In the genomic region with DNA sequence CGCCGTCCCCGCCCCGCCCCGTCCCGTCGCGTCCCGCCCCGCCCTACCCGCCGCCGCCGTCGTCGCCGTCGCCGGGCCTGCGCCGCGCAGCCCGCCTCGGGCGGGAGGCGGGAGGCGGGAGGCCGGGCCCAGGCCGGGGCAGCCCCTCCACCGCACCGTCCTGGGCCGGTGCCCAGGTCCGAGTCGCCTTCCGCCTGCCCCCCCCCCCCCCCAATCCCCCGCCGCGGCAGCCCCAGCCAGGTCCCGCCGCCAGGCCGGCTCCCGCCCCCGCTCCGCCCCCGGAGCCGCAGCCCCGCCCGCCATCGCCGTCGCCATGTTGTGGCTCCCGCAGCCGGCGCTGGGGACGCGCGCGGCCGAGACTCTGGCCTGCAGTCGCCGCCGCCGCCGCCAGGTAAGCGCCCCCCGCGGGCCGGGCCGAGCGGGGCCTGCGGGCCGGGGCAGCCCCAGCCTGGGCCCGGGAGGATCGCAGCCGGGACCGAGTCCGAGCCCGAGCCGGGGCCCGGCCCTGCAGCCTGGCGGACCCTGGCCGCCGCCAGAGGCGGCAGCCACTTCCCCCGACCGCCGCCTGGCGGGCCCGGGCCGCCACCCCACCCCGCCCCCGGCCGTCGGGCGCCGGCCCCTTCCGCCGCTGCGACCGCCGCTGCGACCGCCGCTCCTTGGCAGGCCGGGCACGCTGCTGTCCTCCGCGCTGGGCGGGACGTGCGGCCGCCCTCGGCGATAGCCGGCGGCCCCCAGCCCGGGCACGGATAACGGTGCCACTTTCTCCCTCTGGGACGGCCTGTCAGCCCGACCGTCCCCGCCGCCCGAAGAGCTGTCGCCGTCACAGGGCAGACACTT, we compare ENCODE assay signal across 1 cellular context.
TF ChIP-seq lines count a peak whose summit lies in the region.

TSS of gene ZNF592 (plus strand) at position 319 of the 837 bp plus-strand sequence. CDS start 34,084 bp downstream, outside the sequence.

TF ChIP-seq in HepG2, 621 proteins besides CTCF, POLR2A, EP300 and RAD21 (continues in another document):
- peak; percentile 4 for TF ChIP-seq ZNF883 (CRISPR knock-in tag; IDR thresholded peaks at IDR 0.05; ENCODE audit: not compliant biosample characterization)
- TF ChIP-seq SRY (CRISPR knock-in tag; IDR thresholded peaks at IDR 0.05), result peak; percentile 38; the same call in 1 of the 2 replicates
- TF ChIP-seq, protein P1, sequence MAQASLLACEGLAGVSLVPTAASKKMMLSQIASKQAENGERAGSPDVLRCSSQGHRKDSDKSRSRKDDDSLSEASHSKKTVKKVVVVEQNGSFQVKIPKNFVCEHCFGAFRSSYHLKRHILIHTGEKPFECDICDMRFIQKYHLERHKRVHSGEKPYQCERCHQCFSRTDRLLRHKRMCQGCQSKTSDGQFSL (CRISPR knock-in tag; IDR thresholded peaks at IDR 0.05), result peak; percentile 58; the same call in 1 of the 2 replicates
- peak; percentile 12; the same call in 1 of the 2 replicates for TF ChIP-seq CCDC6 (CRISPR knock-in tag; IDR thresholded peaks at IDR 0.05)
- 0 out of 2 replicates have a peak, but pooled peaks have one; percentile 73 for TF ChIP-seq EEA1 (CRISPR knock-in tag; IDR thresholded peaks at IDR 0.05; ENCODE audit: borderline replicate concordance)
- no peak for TF ChIP-seq MAZ (IDR thresholded peaks at IDR 0.05; ENCODE audit: borderline replicate concordance, low read depth, low read length)
- TF ChIP-seq MAZ (CRISPR knock-in tag; IDR thresholded peaks at IDR 0.05; ENCODE audit: low read depth), result 0 out of 2 replicates have a peak, but pooled peaks have one; percentile 3
- TF ChIP-seq RBFOX2 (IDR thresholded peaks at IDR 0.05; ENCODE audit: low read depth, low read length), result peak; percentile 61
- no peak for TF ChIP-seq ZNF10 (CRISPR knock-in tag; IDR thresholded peaks at IDR 0.05; ENCODE audit: borderline replicate concordance, low read depth)
- 0 out of 2 replicates have a peak, but pooled peaks have one; percentile 4 for TF ChIP-seq BCL6 (CRISPR knock-in tag; IDR thresholded peaks at IDR 0.05)
- 0 out of 2 replicates have a peak, but pooled peaks have one; percentile 9 for TF ChIP-seq ZIK1 (CRISPR knock-in tag; IDR thresholded peaks at IDR 0.05; ENCODE audit: borderline replicate concordance, low read depth)
- TF ChIP-seq U2AF1 (optimal IDR thresholded peaks at IDR 0.05; ENCODE audit: low read depth, low read length), result no peak
- TF ChIP-seq, protein P2, sequence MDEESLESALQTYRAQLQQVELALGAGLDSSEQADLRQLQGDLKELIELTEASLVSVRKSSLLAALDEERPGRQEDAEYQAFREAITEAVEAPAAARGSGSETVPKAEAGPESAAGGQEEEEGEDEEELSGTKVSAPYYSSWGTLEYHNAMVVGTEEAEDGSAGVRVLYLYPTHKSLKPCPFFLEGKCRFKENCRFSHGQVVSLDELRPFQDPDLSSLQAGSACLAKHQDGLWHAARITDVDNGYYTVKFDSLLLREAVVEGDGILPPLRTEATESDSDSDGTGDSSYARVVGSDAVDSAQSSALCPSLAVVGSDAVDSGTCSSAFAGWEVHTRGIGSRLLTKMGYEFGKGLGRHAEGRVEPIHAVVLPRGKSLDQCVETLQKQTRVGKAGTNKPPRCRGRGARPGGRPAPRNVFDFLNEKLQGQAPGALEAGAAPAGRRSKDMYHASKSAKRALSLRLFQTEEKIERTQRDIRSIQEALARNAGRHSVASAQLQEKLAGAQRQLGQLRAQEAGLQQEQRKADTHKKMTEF (CRISPR knock-in tag; IDR thresholded peaks at IDR 0.05), result no peak
- TF ChIP-seq, protein P3, sequence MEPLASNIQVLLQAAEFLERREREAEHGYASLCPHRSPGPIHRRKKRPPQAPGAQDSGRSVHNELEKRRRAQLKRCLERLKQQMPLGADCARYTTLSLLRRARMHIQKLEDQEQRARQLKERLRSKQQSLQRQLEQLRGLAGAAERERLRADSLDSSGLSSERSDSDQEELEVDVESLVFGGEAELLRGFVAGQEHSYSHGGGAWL (CRISPR knock-in tag; IDR thresholded peaks at IDR 0.05), result 0 out of 2 replicates have a peak, but pooled peaks have one; percentile 6
- TF ChIP-seq, protein P4, sequence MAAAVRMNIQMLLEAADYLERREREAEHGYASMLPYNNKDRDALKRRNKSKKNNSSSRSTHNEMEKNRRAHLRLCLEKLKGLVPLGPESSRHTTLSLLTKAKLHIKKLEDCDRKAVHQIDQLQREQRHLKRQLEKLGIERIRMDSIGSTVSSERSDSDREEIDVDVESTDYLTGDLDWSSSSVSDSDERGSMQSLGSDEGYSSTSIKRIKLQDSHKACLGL (CRISPR knock-in tag; IDR thresholded peaks at IDR 0.05), result peak; percentile 3; the same call in 1 of the 2 replicates
- peak; percentile 14 for TF ChIP-seq XRCC5 (optimal IDR thresholded peaks at IDR 0.05; ENCODE audit: low read length)
- peak; percentile 15; the same call in 1 of the 2 replicates for TF ChIP-seq HOXA3 (CRISPR knock-in tag; IDR thresholded peaks at IDR 0.05)
- TF ChIP-seq, protein P5, sequence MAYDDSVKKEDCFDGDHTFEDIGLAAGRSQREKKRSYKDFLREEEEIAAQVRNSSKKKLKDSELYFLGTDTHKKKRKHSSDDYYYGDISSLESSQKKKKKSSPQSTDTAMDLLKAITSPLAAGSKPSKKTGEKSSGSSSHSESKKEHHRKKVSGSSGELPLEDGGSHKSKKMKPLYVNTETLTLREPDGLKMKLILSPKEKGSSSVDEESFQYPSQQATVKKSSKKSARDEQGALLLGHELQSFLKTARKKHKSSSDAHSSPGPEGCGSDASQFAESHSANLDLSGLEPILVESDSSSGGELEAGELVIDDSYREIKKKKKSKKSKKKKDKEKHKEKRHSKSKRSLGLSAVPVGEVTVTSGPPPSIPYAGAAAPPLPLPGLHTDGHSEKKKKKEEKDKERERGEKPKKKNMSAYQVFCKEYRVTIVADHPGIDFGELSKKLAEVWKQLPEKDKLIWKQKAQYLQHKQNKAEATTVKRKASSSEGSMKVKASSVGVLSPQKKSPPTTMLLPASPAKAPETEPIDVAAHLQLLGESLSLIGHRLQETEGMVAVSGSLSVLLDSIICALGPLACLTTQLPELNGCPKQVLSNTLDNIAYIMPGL (CRISPR knock-in tag; IDR thresholded peaks at IDR 0.05; ENCODE audit: borderline replicate concordance in 1 of 2, low read depth in 1 of 2), result peak in 1 of 2 experiments; percentile 19; a peak in 1 of 4 replicates
- peak; percentile 45; the same call in 1 of the 2 replicates for TF ChIP-seq WIZ (CRISPR knock-in tag; IDR thresholded peaks at IDR 0.05)
- peak; percentile 77 for TF ChIP-seq ZNF777 (CRISPR knock-in tag; IDR thresholded peaks at IDR 0.05)
- TF ChIP-seq, protein P6, sequence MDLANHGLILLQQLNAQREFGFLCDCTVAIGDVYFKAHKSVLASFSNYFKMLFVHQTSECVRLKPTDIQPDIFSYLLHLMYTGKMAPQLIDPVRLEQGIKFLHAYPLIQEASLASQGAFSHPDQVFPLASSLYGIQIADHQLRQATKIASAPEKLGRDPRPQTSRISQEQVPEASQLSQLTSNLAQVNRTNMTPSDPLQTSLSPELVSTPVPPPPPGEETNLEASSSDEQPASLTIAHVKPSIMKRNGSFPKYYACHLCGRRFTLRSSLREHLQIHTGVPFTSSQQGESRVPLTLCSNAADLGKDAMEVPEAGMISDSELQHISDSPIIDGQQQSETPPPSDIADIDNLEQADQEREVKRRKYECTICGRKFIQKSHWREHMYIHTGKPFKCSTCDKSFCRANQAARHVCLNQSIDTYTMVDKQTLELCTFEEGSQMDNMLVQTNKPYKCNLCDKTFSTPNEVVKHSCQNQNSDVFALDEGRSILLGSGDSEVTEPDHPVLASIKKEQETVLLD (CRISPR knock-in tag; IDR thresholded peaks at IDR 0.05; ENCODE audit: low read depth), result peak; percentile 83
- TF ChIP-seq HNF1B (CRISPR knock-in tag; IDR thresholded peaks at IDR 0.05), result no peak
- TF ChIP-seq POGK (CRISPR knock-in tag; conservative IDR thresholded peaks at IDR 0.05), result 0 out of 2 replicates have a peak, but pooled peaks have one; percentile 47
- peak; percentile 6; the same call in 1 of the 2 replicates for TF ChIP-seq ZNF280B (CRISPR knock-in tag; IDR thresholded peaks at IDR 0.05; ENCODE audit: borderline replicate concordance)
- TF ChIP-seq SOX13 (IDR thresholded peaks at IDR 0.05), result no peak
- TF ChIP-seq SOX13 (CRISPR knock-in tag; conservative IDR thresholded peaks at IDR 0.05 in 1 of 2, IDR thresholded peaks at IDR 0.05 in 1 of 2), result no peak
- TF ChIP-seq, protein P7, sequence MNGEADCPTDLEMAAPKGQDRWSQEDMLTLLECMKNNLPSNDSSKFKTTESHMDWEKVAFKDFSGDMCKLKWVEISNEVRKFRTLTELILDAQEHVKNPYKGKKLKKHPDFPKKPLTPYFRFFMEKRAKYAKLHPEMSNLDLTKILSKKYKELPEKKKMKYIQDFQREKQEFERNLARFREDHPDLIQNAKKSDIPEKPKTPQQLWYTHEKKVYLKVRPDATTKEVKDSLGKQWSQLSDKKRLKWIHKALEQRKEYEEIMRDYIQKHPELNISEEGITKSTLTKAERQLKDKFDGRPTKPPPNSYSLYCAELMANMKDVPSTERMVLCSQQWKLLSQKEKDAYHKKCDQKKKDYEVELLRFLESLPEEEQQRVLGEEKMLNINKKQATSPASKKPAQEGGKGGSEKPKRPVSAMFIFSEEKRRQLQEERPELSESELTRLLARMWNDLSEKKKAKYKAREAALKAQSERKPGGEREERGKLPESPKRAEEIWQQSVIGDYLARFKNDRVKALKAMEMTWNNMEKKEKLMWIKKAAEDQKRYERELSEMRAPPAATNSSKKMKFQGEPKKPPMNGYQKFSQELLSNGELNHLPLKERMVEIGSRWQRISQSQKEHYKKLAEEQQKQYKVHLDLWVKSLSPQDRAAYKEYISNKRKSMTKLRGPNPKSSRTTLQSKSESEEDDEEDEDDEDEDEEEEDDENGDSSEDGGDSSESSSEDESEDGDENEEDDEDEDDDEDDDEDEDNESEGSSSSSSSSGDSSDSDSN (CRISPR knock-in tag; IDR thresholded peaks at IDR 0.05), result peak; percentile 76; the same call in 1 of the 2 replicates
- TF ChIP-seq GABPB1 (CRISPR knock-in tag; IDR thresholded peaks at IDR 0.05), result peak; percentile 38; the same call in 1 of the 2 replicates
- no peak for TF ChIP-seq KLF9 (CRISPR knock-in tag; IDR thresholded peaks at IDR 0.05; ENCODE audit: low read depth)
- TF ChIP-seq HNF4A (CRISPR knock-in tag; IDR thresholded peaks at IDR 0.05), result 0 out of 2 replicates have a peak, but pooled peaks have one; percentile 0
- TF ChIP-seq CREBL2 (CRISPR knock-in tag; IDR thresholded peaks at IDR 0.05; ENCODE audit: borderline replicate concordance), result 0 out of 2 replicates have a peak, but pooled peaks have one; percentile 20
- 0 out of 2 replicates have a peak, but pooled peaks have one; percentile 23 for TF ChIP-seq REPIN1 (CRISPR knock-in tag; IDR thresholded peaks at IDR 0.05; ENCODE audit: borderline replicate concordance, low read depth)
- 0 out of 2 replicates have a peak, but pooled peaks have one; percentile 18 for TF ChIP-seq ZNF446 (CRISPR knock-in tag; IDR thresholded peaks at IDR 0.05)
- TF ChIP-seq HIVEP1 (CRISPR knock-in tag; IDR thresholded peaks at IDR 0.05), result no peak
